17 cellular contexts compared by ENCODE assay signal in the genomic region with DNA sequence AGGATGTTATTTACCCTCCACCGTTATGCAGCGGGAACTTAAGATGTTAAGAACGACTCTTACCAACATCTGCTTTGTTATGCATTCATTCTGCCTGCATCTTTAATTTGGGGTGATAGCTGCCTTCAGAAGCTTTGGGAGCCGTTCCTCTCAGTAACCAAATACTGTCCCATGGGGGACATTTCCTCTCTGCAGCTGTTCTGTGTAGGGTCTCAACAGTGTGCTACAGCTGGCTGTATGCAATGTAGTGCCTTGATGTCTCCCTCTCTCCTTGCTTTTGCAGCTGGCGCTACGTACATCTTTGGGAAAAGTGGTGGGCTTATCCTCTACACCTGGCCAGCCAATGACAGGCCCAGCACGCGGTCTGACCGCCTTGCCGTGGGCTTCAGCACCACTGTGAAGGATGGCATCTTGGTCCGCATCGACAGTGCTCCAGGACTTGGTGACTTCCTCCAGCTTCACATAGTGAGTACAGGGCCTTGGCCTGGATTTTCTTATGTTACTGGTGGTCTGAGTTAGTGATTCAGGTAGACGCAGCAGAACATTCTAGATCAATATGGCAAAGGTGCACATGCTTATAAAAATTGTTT.
DNase-seq lines count a peak whose midpoint lies in the region; ATAC-seq, FAIRE-seq and TF ChIP-seq lines count a peak whose summit lies in the region.
"Had no signal": no experiment of that assay in that cellular context is flagged by ENCODE, and none has a peak within 500 bp of the region (broad histone marks: within the 10 kb centered on the region; RNA-seq: fewer than 3 reads in every experiment).

No MANE protein-coding gene starts in this region.

- no peak overlapping the region for H2AFZ ChIP-seq in Karpas-422 (ENCODE audit: low read length)
- H2AFZ ChIP-seq in H1 (ENCODE audit: low read length) = no peak overlapping the region

- no peak for TF ChIP-seq POLR2A in H1 (IDR thresholded peaks at IDR 0.05; ENCODE audit: control extremely low read depth in 1 of 2, low read depth in 2 of 2, low read length in 2 of 2)

- no peaks in the 10 kb centered on the region for H3K4me1 Mint-ChIP-seq in stimulated activated effector memory CD8-positive, alpha-beta T cell treated with anti-CD3 and anti-CD28 coated beads, Interleukin-12 subunit alpha, Interleukin-12 subunit beta, amount 100 ng/mL, for 72 hours
- H3K4me1 Mint-ChIP-seq: CD14-positive monocyte; CD8-positive, alpha-beta memory T cell had no signal

- H3K23me2 ChIP-seq in H1 (ENCODE audit: low read depth, low read length) = no peaks in the 10 kb centered on the region

- H3K4me3 ChIP-seq in Karpas-422 (ENCODE audit: low read length) = no peak overlapping the region
- no peak overlapping the region for H3K4me3 ChIP-seq in H1 (ENCODE audit: extremely low read depth in 1 of 4, insufficient read depth in 2 of 4, low read depth in 3 of 4, low read length in 4 of 4)
- H3K4me3 ChIP-seq: A549 had no signal

- H3K9ac ChIP-seq in Karpas-422 (ENCODE audit: low read length) (no peak overlapping the region), H1 (replicated peaks in 1 of 4; ENCODE audit: extremely low read depth in 1 of 4, low read depth in 3 of 4, low read length in 3 of 4) (no peak overlapping the region)

- H3K4me3 Mint-ChIP-seq in stimulated activated effector memory CD8-positive, alpha-beta T cell treated with anti-CD3 and anti-CD28 coated beads, Interleukin-12 subunit alpha, Interleukin-12 subunit beta, amount 100 ng/mL, for 72 hours = no peak overlapping the region
- H3K4me3 Mint-ChIP-seq: CD14-positive monocyte; CD8-positive, alpha-beta memory T cell had no signal

- no peaks in the 10 kb centered on the region for H3K9me2 ChIP-seq in Karpas-422 (replicated peaks; ENCODE audit: insufficient read depth, low read length)

- TF ChIP-seq CTCF in H1 (IDR thresholded peaks at IDR 0.05; ENCODE audit: control extremely low read depth in 1 of 3, insufficient read depth in 1 of 3, low read depth in 1 of 3, low read length in 3 of 3) = no peak

- POLR2A ChIA-PET in H1 (lab: Charles Lee; ENCODE audit: partially characterized antibody) = no interaction called here

- H3K27ac ChIP-seq in Karpas-422 (ENCODE audit: low read length) (no peak overlapping the region), H1 (ENCODE audit: low read depth, low read length) (no peak overlapping the region)
- H3K27ac ChIP-seq: A549, HL-60 had no signal

- H4K91ac ChIP-seq in H1 (replicated peaks; ENCODE audit: insufficient read length, low read length) = no peak overlapping the region

- no peak overlapping the region for H2BK15ac ChIP-seq in H1 (ENCODE audit: low read length)

- no peak overlapping the region for H3K4ac ChIP-seq in H1 (replicated peaks; ENCODE audit: insufficient read length, low read depth, low read length)

- no peak overlapping the region for H3K14ac ChIP-seq in H1 (ENCODE audit: insufficient read length)

- H3K27me3 ChIP-seq in Karpas-422 (ENCODE audit: low read length) = no peaks in the 10 kb centered on the region
- no peaks in the 10 kb centered on the region for H3K27me3 ChIP-seq in H1 (replicated peaks in 1 of 4; ENCODE audit: control insufficient read depth in 3 of 4, extremely low read depth in 1 of 4, insufficient read depth in 3 of 4, low read length in 3 of 4)
- H3K27me3 ChIP-seq: BE2C had no signal

- H3K4me1 ChIP-seq in Karpas-422 (ENCODE audit: low read length) = peaks cover 9% of the 10 kb centered on the region
- H3K4me1 ChIP-seq in H1 (replicated peaks in 1 of 4; ENCODE audit: control insufficient read depth in 3 of 4, insufficient read depth in 4 of 4, low read length in 3 of 4) = peaks cover 0 to 3% (median 0%) of the 10 kb centered on the region in 4 experiments; a peak in 1 of 7 replicates
- H3K4me1 ChIP-seq: A549, BE2C had no signal

- peak; percentile 44 for DNase-seq in Karpas-422
- DNase-seq in NCI-H2171 treated with DMSO at 0.1 percent for 48 hours (lab: John Stamatoyannopoulos, UW) = peak; percentile 83
- no peak for DNase-seq in H1 (ENCODE audit: low read depth in 1 of 2, low spot score in 2 of 2)
- DNase-seq in stimulated activated effector memory CD8-positive, alpha-beta T cell treated with anti-CD3 and anti-CD28 coated beads, Interleukin-12 subunit alpha, Interleukin-12 subunit beta, amount 100 ng/mL, for 72 hours (ENCODE audit: low spot score in 2 of 2) = no peak
- DNase-seq in stimulated activated CD4-positive, alpha-beta T cell treated with anti-CD3 and anti-CD28 coated beads, Interleukin-12 subunit alpha, Interleukin-12 subunit beta, amount 100 ng/mL, for 4 hours = no peak
- DNase-seq in GM19238 (ENCODE audit: insufficient read length, low spot score) = no peak
- DNase-seq: BE2C; CD8-positive, alpha-beta memory T cell; DMS79 had no signal

- CTCF ChIA-PET in H1 (lab: Charles Lee; ENCODE audit: partially characterized antibody) = no interaction called here

- peaks cover 10% of the 10 kb centered on the region for H3K9me3 Mint-ChIP-seq in stimulated activated effector memory CD8-positive, alpha-beta T cell treated with anti-CD3 and anti-CD28 coated beads, Interleukin-12 subunit alpha, Interleukin-12 subunit beta, amount 100 ng/mL, for 72 hours

- H3K36me3 ChIP-seq in Karpas-422 (ENCODE audit: insufficient read depth, low read length) = no peaks in the 10 kb centered on the region
- H3K36me3 ChIP-seq in H1 (ENCODE audit: control insufficient read depth in 2 of 4, insufficient read depth in 4 of 4, low read length in 3 of 4) = no peaks in the 10 kb centered on the region
- H3K36me3 ChIP-seq: BE2C had no signal

- no peak overlapping the region for H3K23ac ChIP-seq in H1 (ENCODE audit: insufficient read length)

- peak overlapping the region; percentile 60; the same call in 1 of the 2 replicates for H2BK12ac ChIP-seq in H1 (ENCODE audit: low read depth, low read length)

- H2BK5ac ChIP-seq in H1 (ENCODE audit: low read depth, low read length) = no peak overlapping the region

- no peaks in the 10 kb centered on the region for H3K79me1 ChIP-seq in H1 (ENCODE audit: low read depth, low read length)

- no peak overlapping the region for H4K5ac ChIP-seq in H1 (ENCODE audit: insufficient read length, low read depth, low read length)

- no peak overlapping the region for H2AK5ac ChIP-seq in H1 (ENCODE audit: low read depth, low read length)

- H4K20me1 ChIP-seq in Karpas-422 (ENCODE audit: insufficient read depth, low read depth, low read length) (no peaks in the 10 kb centered on the region), H1 (replicated peaks in 1 of 2; ENCODE audit: control insufficient read depth in 1 of 2, insufficient read depth in 2 of 2, low read length in 2 of 2) (no peaks in the 10 kb centered on the region)

- H2BK20ac ChIP-seq in H1 (ENCODE audit: low read length) = no peak overlapping the region

- H3K4me2 ChIP-seq in Karpas-422 (ENCODE audit: low read depth, low read length, poor library complexity, severe bottlenecking) = no peak overlapping the region
- H3K4me2 ChIP-seq in H1 (ENCODE audit: insufficient read depth in 1 of 2, low read depth in 2 of 2, low read length in 2 of 2) = no peak overlapping the region
- H3K4me2 ChIP-seq: A549 had no signal

- TF ChIP-seq RAD21 in H1 (IDR thresholded peaks at IDR 0.05 in 1 of 2, conservative IDR thresholded peaks at IDR 0.05 in 1 of 2; ENCODE audit: low read depth in 2 of 2, low read length in 2 of 2) = no peak

- H3K79me2 ChIP-seq in Karpas-422 (ENCODE audit: low read length) (no peaks in the 10 kb centered on the region), H1 (ENCODE audit: control insufficient read depth in 1 of 2, insufficient read depth in 2 of 2, low read length in 2 of 2) (no peaks in the 10 kb centered on the region)

- no peaks in the 10 kb centered on the region for H3K36me3 Mint-ChIP-seq in stimulated activated effector memory CD8-positive, alpha-beta T cell treated with anti-CD3 and anti-CD28 coated beads, Interleukin-12 subunit alpha, Interleukin-12 subunit beta, amount 100 ng/mL, for 72 hours
- H3K36me3 Mint-ChIP-seq: CD14-positive monocyte; CD8-positive, alpha-beta memory T cell had no signal

- H3K56ac ChIP-seq in H1 (replicated peaks; ENCODE audit: insufficient read length, low read depth, low read length) = no peak overlapping the region

- no peak overlapping the region for H3K27ac Mint-ChIP-seq in stimulated activated effector memory CD8-positive, alpha-beta T cell treated with anti-CD3 and anti-CD28 coated beads, Interleukin-12 subunit alpha, Interleukin-12 subunit beta, amount 100 ng/mL, for 72 hours
- H3K27ac Mint-ChIP-seq: CD14-positive monocyte; CD8-positive, alpha-beta memory T cell had no signal

- no peak for TF ChIP-seq EP300 in H1 (IDR thresholded peaks at IDR 0.05; ENCODE audit: borderline replicate concordance in 1 of 2, low read depth in 2 of 2, low read length in 2 of 2)

- H3K9me3 ChIP-seq in Karpas-422 (ENCODE audit: low read length) = no peaks in the 10 kb centered on the region
- no peaks in the 10 kb centered on the region for H3K9me3 ChIP-seq in H1 (ENCODE audit: insufficient read depth in 2 of 2, low read depth in 1 of 2, low read length in 1 of 2)
- H3K9me3 ChIP-seq: A549, BE2C, Caco-2 had no signal

- no peak overlapping the region for H3K18ac ChIP-seq in H1 (ENCODE audit: extremely low read depth, low read length)

- no peak for FAIRE-seq in H1 (lab: Jason Lieb, UNC)
- FAIRE-seq: A549, GM12891, H54 had no signal

- no peak overlapping the region for H2BK120ac ChIP-seq in H1 (replicated peaks; ENCODE audit: low read depth, low read length)

- ATAC-seq in stimulated activated effector memory CD8-positive, alpha-beta T cell treated with anti-CD3 and anti-CD28 coated beads, Interleukin-12 subunit alpha, Interleukin-12 subunit beta, amount 100 ng/mL, for 72 hours = peak; percentile 32
- ATAC-seq in GM19452 (IDR thresholded peaks at IDR 0.05; ENCODE audit: unreplicated experiment) = no peak
- ATAC-seq: A549, HCT116 had no signal

- peak overlapping the region; percentile 51 for H4K8ac ChIP-seq in H1 (ENCODE audit: extremely low read depth, insufficient read depth, low read length)

- WGBS in H1 (ENCODE audit: extremely low coverage in 1 of 2, insufficient coverage in 1 of 2, insufficient read length in 1 of 2, insufficient replicate concordance in 2 of 2, low coverage in 1 of 2, low lambda C conversion rate in 2 of 2, missing lambda C conversion rate in 1 of 2), 2 experiments = 91% methylated on average over 13 of the region's 13 CpGs; no CpG with 5 or more reads in 1 of the 2 experiments

Comparison
In these comparisons a context has a peak if more than half of its experiments do, and no peak if none do; other contexts are left out.
1. DNase-seq: peak in Karpas-422 (single experiment) and NCI-H2171 treated with DMSO at 0.1 percent for 48 hours (single experiment); none in H1 (0 of 2), stimulated activated effector memory CD8-positive, alpha-beta T cell treated with anti-CD3 and anti-CD28 coated beads, Interleukin-12 subunit alpha, Interleukin-12 subunit beta, amount 100 ng/mL, for 72 hours (0 of 2), stimulated activated CD4-positive, alpha-beta T cell treated with anti-CD3 and anti-CD28 coated beads, Interleukin-12 subunit alpha, Interleukin-12 subunit beta, amount 100 ng/mL, for 4 hours (single experiment) and GM19238 (single experiment).